Comparison of ENCODE assay signal across 1 cellular context in genomic region chr13:37059136-37059847, GRCh38.
A peak's percentile ranks its signal among the peaks of the same experiment; 100 is the strongest.
TF ChIP-seq lines count a peak whose summit lies in the region.

SUPT20H (minus strand) TSS chr13:37059688; CDS start chr13:37051490, 8,198 bp downstream.

TF ChIP-seq in HEK293, 187 proteins besides CTCF, POLR2A, EP300 and RAD21 (continued from another document):
- TF ChIP-seq KLF8 (tag by site-specific recombination; IDR thresholded peaks at IDR 0.05): peak; percentile 79; the same call in 1 of the 2 replicates
- TF ChIP-seq ZBTB11 (tag by site-specific recombination; conservative IDR thresholded peaks at IDR 0.05; ENCODE audit: low read depth): peak; percentile 90
- TF ChIP-seq ZNF10 (tag by site-specific recombination; IDR thresholded peaks at IDR 0.05): 0 out of 2 replicates have a peak, but pooled peaks have one; percentile 37
- TF ChIP-seq KLF16 (tag by site-specific recombination; IDR thresholded peaks at IDR 0.05): peak; percentile 53; the same call in 1 of the 2 replicates
- TF ChIP-seq MYNN (tag by site-specific recombination; IDR thresholded peaks at IDR 0.05; ENCODE audit: borderline replicate concordance): peak; percentile 85
- TF ChIP-seq ZNF311 (tag by site-specific recombination; IDR thresholded peaks at IDR 0.05; ENCODE audit: borderline replicate concordance): no peak
- TF ChIP-seq ZFP41 (tag by site-specific recombination; IDR thresholded peaks at IDR 0.05; ENCODE audit: borderline replicate concordance): no peak
- TF ChIP-seq ZNF707 (tag by site-specific recombination; IDR thresholded peaks at IDR 0.05): no peak
- TF ChIP-seq ZNF433 (tag by site-specific recombination; IDR thresholded peaks at IDR 0.05; ENCODE audit: low read depth): no peak
- TF ChIP-seq, protein P1, sequence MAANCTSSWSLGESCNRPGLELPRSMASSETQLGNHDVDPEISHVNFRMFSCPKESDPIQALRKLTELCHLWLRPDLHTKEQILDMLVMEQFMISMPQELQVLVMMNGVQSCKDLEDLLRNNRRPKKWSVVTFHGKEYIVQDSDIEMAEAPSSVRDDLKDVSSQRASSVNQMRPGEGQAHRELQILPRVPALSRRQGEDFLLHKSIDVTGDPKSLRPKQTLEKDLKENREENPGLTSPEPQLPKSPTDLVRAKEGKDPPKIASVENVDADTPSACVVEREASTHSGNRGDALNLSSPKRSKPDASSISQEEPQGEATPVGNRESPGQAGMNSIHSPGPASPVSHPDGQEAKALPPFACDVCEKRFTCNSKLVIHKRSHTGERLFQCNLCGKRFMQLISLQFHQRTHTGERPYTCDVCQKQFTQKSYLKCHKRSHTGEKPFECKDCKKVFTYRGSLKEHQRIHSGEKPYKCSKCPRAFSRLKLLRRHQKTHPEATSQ (tag by site-specific recombination; IDR thresholded peaks at IDR 0.05): peak; percentile 70; the same call in 1 of the 2 replicates
- peak; percentile 64; the same call in 1 of the 2 replicates for TF ChIP-seq ZFP37 (tag by site-specific recombination; IDR thresholded peaks at IDR 0.05)
- peak; percentile 51; the same call in 1 of the 2 replicates for TF ChIP-seq GLIS1 (tag by site-specific recombination; IDR thresholded peaks at IDR 0.05)
- peak; percentile 84 for TF ChIP-seq ZNF777 (tag by site-specific recombination; IDR thresholded peaks at IDR 0.05; ENCODE audit: borderline replicate concordance)
- TF ChIP-seq SP2 (tag by site-specific recombination; IDR thresholded peaks at IDR 0.05): peak; percentile 86
- TF ChIP-seq ZNF596 (tag by site-specific recombination; IDR thresholded peaks at IDR 0.05): 0 out of 2 replicates have a peak, but pooled peaks have one; percentile 21
- TF ChIP-seq ZBTB10 (tag by site-specific recombination; IDR thresholded peaks at IDR 0.05): 0 out of 2 replicates have a peak, but pooled peaks have one; percentile 22
- TF ChIP-seq ZNF561 (tag by site-specific recombination; IDR thresholded peaks at IDR 0.05; ENCODE audit: borderline replicate concordance): peak; percentile 56; the same call in 1 of the 2 replicates
- peak; percentile 88 for TF ChIP-seq ZNF501 (tag by site-specific recombination; IDR thresholded peaks at IDR 0.05)
- TF ChIP-seq HOXD13 (CRISPR knock-in tag; IDR thresholded peaks at IDR 0.05; ENCODE audit: borderline replicate concordance): no peak
- peak; percentile 61 for TF ChIP-seq SCRT2 (tag by site-specific recombination; IDR thresholded peaks at IDR 0.05)
- TF ChIP-seq FEZF1 (tag by site-specific recombination; IDR thresholded peaks at IDR 0.05): peak; percentile 16; the same call in 1 of the 2 replicates
- TF ChIP-seq ZBTB8A (tag by site-specific recombination; IDR thresholded peaks at IDR 0.05): 0 out of 2 replicates have a peak, but pooled peaks have one; percentile 13
- 0 out of 2 replicates have a peak, but pooled peaks have one; percentile 12 for TF ChIP-seq ZNF610 (tag by site-specific recombination; IDR thresholded peaks at IDR 0.05; ENCODE audit: borderline replicate concordance)
- peak; percentile 55; the same call in 1 of the 2 replicates for TF ChIP-seq ZBTB17 (tag by site-specific recombination; IDR thresholded peaks at IDR 0.05)
- TF ChIP-seq, protein P2, sequence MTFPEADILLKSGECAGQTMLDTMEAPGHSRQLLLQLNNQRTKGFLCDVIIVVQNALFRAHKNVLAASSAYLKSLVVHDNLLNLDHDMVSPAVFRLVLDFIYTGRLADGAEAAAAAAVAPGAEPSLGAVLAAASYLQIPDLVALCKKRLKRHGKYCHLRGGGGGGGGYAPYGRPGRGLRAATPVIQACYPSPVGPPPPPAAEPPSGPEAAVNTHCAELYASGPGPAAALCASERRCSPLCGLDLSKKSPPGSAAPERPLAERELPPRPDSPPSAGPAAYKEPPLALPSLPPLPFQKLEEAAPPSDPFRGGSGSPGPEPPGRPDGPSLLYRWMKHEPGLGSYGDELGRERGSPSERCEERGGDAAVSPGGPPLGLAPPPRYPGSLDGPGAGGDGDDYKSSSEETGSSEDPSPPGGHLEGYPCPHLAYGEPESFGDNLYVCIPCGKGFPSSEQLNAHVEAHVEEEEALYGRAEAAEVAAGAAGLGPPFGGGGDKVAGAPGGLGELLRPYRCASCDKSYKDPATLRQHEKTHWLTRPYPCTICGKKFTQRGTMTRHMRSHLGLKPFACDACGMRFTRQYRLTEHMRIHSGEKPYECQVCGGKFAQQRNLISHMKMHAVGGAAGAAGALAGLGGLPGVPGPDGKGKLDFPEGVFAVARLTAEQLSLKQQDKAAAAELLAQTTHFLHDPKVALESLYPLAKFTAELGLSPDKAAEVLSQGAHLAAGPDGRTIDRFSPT (tag by site-specific recombination; IDR thresholded peaks at IDR 0.05): peak; percentile 70; the same call in 1 of the 2 replicates
- TF ChIP-seq ZNF843 (tag by site-specific recombination; IDR thresholded peaks at IDR 0.05): peak; percentile 24; the same call in 1 of the 2 replicates
- TF ChIP-seq SP3 (tag by site-specific recombination; IDR thresholded peaks at IDR 0.05): peak; percentile 81
- no peak for TF ChIP-seq ZNF48 (tag by site-specific recombination; IDR thresholded peaks at IDR 0.05)
- TF ChIP-seq, protein P3, sequence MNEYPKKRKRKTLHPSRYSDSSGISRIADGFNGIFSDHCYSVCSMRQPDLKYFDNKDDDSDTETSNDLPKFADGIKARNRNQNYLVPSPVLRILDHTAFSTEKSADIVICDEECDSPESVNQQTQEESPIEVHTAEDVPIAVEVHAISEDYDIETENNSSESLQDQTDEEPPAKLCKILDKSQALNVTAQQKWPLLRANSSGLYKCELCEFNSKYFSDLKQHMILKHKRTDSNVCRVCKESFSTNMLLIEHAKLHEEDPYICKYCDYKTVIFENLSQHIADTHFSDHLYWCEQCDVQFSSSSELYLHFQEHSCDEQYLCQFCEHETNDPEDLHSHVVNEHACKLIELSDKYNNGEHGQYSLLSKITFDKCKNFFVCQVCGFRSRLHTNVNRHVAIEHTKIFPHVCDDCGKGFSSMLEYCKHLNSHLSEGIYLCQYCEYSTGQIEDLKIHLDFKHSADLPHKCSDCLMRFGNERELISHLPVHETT (tag by site-specific recombination; IDR thresholded peaks at IDR 0.05): no peak
- peak; percentile 62; the same call in 1 of the 2 replicates for TF ChIP-seq BCL11B (tag by site-specific recombination; IDR thresholded peaks at IDR 0.05; ENCODE audit: low read depth)
- TF ChIP-seq, protein P4, sequence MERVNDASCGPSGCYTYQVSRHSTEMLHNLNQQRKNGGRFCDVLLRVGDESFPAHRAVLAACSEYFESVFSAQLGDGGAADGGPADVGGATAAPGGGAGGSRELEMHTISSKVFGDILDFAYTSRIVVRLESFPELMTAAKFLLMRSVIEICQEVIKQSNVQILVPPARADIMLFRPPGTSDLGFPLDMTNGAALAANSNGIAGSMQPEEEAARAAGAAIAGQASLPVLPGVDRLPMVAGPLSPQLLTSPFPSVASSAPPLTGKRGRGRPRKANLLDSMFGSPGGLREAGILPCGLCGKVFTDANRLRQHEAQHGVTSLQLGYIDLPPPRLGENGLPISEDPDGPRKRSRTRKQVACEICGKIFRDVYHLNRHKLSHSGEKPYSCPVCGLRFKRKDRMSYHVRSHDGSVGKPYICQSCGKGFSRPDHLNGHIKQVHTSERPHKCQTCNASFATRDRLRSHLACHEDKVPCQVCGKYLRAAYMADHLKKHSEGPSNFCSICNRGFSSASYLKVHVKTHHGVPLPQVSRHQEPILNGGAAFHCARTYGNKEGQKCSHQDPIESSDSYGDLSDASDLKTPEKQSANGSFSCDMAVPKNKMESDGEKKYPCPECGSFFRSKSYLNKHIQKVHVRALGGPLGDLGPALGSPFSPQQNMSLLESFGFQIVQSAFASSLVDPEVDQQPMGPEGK (tag by site-specific recombination; IDR thresholded peaks at IDR 0.05): peak; percentile 91
- TF ChIP-seq KLF9 (tag by site-specific recombination; IDR thresholded peaks at IDR 0.05; ENCODE audit: low read depth): peak; percentile 83; the same call in 1 of the 2 replicates
- TF ChIP-seq PRDM1 (tag by site-specific recombination; IDR thresholded peaks at IDR 0.05): no peak
- no peak for TF ChIP-seq ZNF354C (tag by site-specific recombination; IDR thresholded peaks at IDR 0.05; ENCODE audit: borderline replicate concordance, low read depth)
- TF ChIP-seq EGR2 (tag by site-specific recombination; IDR thresholded peaks at IDR 0.05; ENCODE audit: low read depth): peak; percentile 90
- TF ChIP-seq KLF7 (tag by site-specific recombination; IDR thresholded peaks at IDR 0.05; ENCODE audit: borderline replicate concordance): no peak; the same call in 1 of the 2 replicates
- no peak for TF ChIP-seq ZNF292 (tag by site-specific recombination; IDR thresholded peaks at IDR 0.05; ENCODE audit: borderline replicate concordance, low read depth)
- TF ChIP-seq ZNF426 (tag by site-specific recombination; IDR thresholded peaks at IDR 0.05): no peak
- TF ChIP-seq OSR2 (tag by site-specific recombination; IDR thresholded peaks at IDR 0.05): no peak
- peak; percentile 90 for TF ChIP-seq ZSCAN30 (tag by site-specific recombination; IDR thresholded peaks at IDR 0.05)
- TF ChIP-seq ZFP69B (tag by site-specific recombination; IDR thresholded peaks at IDR 0.05): peak; percentile 45; the same call in 1 of the 2 replicates
- TF ChIP-seq, protein P5, sequence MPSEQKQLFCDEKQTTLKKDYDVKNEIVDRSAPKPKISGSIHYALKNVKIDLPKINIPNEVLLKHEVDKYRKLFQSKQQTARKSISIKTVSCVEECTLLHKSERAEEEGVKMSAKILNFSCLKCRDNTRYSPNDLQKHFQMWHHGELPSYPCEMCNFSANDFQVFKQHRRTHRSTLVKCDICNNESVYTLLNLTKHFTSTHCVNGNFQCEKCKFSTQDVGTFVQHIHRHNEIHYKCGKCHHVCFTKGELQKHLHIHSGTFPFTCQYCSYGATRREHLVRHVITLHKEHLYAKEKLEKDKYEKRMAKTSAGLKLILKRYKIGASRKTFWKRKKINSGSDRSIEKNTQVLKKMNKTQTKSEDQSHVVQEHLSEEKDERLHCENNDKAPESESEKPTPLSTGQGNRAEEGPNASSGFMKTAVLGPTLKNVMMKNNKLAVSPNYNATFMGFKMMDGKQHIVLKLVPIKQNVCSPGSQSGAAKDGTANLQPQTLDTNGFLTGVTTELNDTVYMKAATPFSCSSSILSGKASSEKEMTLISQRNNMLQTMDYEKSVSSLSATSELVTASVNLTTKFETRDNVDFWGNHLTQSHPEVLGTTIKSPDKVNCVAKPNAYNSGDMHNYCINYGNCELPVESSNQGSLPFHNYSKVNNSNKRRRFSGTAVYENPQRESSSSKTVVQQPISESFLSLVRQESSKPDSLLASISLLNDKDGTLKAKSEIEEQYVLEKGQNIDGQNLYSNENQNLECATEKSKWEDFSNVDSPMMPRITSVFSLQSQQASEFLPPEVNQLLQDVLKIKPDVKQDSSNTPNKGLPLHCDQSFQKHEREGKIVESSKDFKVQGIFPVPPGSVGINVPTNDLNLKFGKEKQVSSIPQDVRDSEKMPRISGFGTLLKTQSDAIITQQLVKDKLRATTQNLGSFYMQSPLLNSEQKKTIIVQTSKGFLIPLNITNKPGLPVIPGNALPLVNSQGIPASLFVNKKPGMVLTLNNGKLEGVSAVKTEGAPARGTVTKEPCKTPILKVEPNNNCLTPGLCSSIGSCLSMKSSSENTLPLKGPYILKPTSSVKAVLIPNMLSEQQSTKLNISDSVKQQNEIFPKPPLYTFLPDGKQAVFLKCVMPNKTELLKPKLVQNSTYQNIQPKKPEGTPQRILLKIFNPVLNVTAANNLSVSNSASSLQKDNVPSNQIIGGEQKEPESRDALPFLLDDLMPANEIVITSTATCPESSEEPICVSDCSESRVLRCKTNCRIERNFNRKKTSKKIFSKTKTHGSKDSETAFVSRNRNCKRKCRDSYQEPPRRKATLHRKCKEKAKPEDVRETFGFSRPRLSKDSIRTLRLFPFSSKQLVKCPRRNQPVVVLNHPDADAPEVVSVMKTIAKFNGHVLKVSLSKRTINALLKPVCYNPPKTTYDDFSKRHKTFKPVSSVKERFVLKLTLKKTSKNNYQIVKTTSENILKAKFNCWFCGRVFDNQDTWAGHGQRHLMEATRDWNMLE (tag by site-specific recombination; conservative IDR thresholded peaks at IDR 0.05; ENCODE audit: low read depth): peak; percentile 32; the same call in 1 of the 2 replicates
- TF ChIP-seq ZNF2 (tag by site-specific recombination; IDR thresholded peaks at IDR 0.05): 0 out of 2 replicates have a peak, but pooled peaks have one; percentile 61
